1 cellular context compared by ENCODE assay signal in genomic region chr11:73597956-73598718, GRCh38.
A peak's percentile ranks its signal among the peaks of the same experiment; 100 is the strongest.
TF ChIP-seq lines count a peak whose summit lies in the region.

Gene FAM168A (minus strand): TSS chr11:73598112. CDS start chr11:73468474, 129,638 bp downstream.

TF ChIP-seq in HEK293, 187 proteins besides CTCF, POLR2A, EP300 and RAD21 (continued from another document):
- TF ChIP-seq PRDM2 (tag by site-specific recombination; IDR thresholded peaks at IDR 0.05; ENCODE audit: borderline replicate concordance) (no peak), ZXDB (tag by site-specific recombination; IDR thresholded peaks at IDR 0.05) (peak; percentile 94), OVOL3 (tag by site-specific recombination; IDR thresholded peaks at IDR 0.05) (peak; percentile 56; the same call in 1 of the 2 replicates), ZBTB11 (tag by site-specific recombination; conservative IDR thresholded peaks at IDR 0.05; ENCODE audit: low read depth) (peak; percentile 98), ZEB2 (tag by site-specific recombination; IDR thresholded peaks at IDR 0.05) (peak; percentile 97), ZBTB26 (tag by site-specific recombination; optimal IDR thresholded peaks at IDR 0.05) (peak; percentile 98), ZNF169 (tag by site-specific recombination; IDR thresholded peaks at IDR 0.05) (peak; percentile 98), ZNF2 (tag by site-specific recombination; IDR thresholded peaks at IDR 0.05) (peak; percentile 86), ZNF768 (tag by site-specific recombination; IDR thresholded peaks at IDR 0.05) (no peak), ZNF555 (tag by site-specific recombination; conservative IDR thresholded peaks at IDR 0.05) (no peak), ZNF341 (tag by site-specific recombination; IDR thresholded peaks at IDR 0.05; ENCODE audit: low read depth) (peak; percentile 90), ZNF280C (tag by site-specific recombination; IDR thresholded peaks at IDR 0.05) (no peak), ZNF449 (tag by site-specific recombination; IDR thresholded peaks at IDR 0.05) (no peak), ZNF701 (tag by site-specific recombination; IDR thresholded peaks at IDR 0.05) (no peak), ZNF221 (tag by site-specific recombination; IDR thresholded peaks at IDR 0.05; ENCODE audit: borderline replicate concordance) (no peak), ZIC2 (tag by site-specific recombination; IDR thresholded peaks at IDR 0.05) (peak; percentile 75), ZNF529 (tag by site-specific recombination; IDR thresholded peaks at IDR 0.05; ENCODE audit: insufficient replicate concordance) (no peak), ZNF433 (tag by site-specific recombination; IDR thresholded peaks at IDR 0.05; ENCODE audit: low read depth) (no peak), SP7 (tag by site-specific recombination; IDR thresholded peaks at IDR 0.05) (peak; percentile 88), ZNF76 (tag by site-specific recombination; IDR thresholded peaks at IDR 0.05; ENCODE audit: borderline replicate concordance, low read depth) (peak; percentile 97), ZNF518A (tag by site-specific recombination; conservative IDR thresholded peaks at IDR 0.05; ENCODE audit: low read depth) (peak; percentile 39), PRDM6 (tag by site-specific recombination; IDR thresholded peaks at IDR 0.05) (no peak), ZNF488 (tag by site-specific recombination; IDR thresholded peaks at IDR 0.05) (no peak), ZNF549 (tag by site-specific recombination; IDR thresholded peaks at IDR 0.05) (no peak), ZNF791 (tag by site-specific recombination; IDR thresholded peaks at IDR 0.05) (no peak), ZNF785 (tag by site-specific recombination; IDR thresholded peaks at IDR 0.05) (no peak), ZNF266 (tag by site-specific recombination; IDR thresholded peaks at IDR 0.05; ENCODE audit: low read depth) (no peak), ZNF391 (tag by site-specific recombination; IDR thresholded peaks at IDR 0.05; ENCODE audit: borderline replicate concordance, low read depth) (no peak), ZNF777 (tag by site-specific recombination; IDR thresholded peaks at IDR 0.05; ENCODE audit: borderline replicate concordance) (no peak; the same call in 1 of the 2 replicates), ZNF600 (tag by site-specific recombination; IDR thresholded peaks at IDR 0.05) (no peak), ZNF404 (tag by site-specific recombination; IDR thresholded peaks at IDR 0.05) (no peak), IKZF3 (tag by site-specific recombination; IDR thresholded peaks at IDR 0.05) (peak; percentile 91)
